8 cellular contexts compared by ENCODE assay signal in genomic region chr2:157839162-157839801, GRCh38. TPM values are rescaled to one million over a fixed set of nuclear protein-coding genes. Genes with fewer than 3 reads are reported as not detected.
DNase-seq lines count a peak whose midpoint lies in the region; ATAC-seq and TF ChIP-seq lines count a peak whose summit lies in the region.

No MANE protein-coding gene starts in this region.

- H2BK120ac ChIP-seq in H9 (ENCODE audit: low read depth, low read length, poor library complexity, severe bottlenecking), result no peak overlapping the region

- H4K8ac ChIP-seq in H9 (replicated peaks; ENCODE audit: insufficient read length, low read depth, low read length), result no peak overlapping the region

- no peak overlapping the region for H2BK5ac ChIP-seq in H9 (ENCODE audit: insufficient read length, low read length)

- H3K9me3 Mint-ChIP-seq in H9, result no peaks in the 10 kb centered on the region

- ATAC-seq in HG02884 (IDR thresholded peaks at IDR 0.05; ENCODE audit: unreplicated experiment), result no peak
- ATAC-seq in HG03097 (IDR thresholded peaks at IDR 0.05; ENCODE audit: low FRiP score, unreplicated experiment), result no peak

- H3K4me3 ChIP-seq in epithelial cell of esophagus (ENCODE audit: low read length), result no peak overlapping the region

- no peak overlapping the region for H4K5ac ChIP-seq in H9 (ENCODE audit: insufficient read length, low read depth, low read length)

- H3K23ac ChIP-seq in H9 (ENCODE audit: insufficient read length, low read depth, low read length), result no peak overlapping the region

- no peaks in the 10 kb centered on the region for H4K20me1 ChIP-seq in H9 (ENCODE audit: control insufficient read depth, insufficient read depth, insufficient read length)

- H3K4me1 Mint-ChIP-seq in H9, result peaks cover 63% of the 10 kb centered on the region in 2 experiments

- H3K4me1 ChIP-seq in H9 (ENCODE audit: insufficient read depth, low read length), result peaks cover 34% of the 10 kb centered on the region

- H3K18ac ChIP-seq in H9 (ENCODE audit: insufficient read length, low read depth, low read length), result no peak overlapping the region

- H3T11ph ChIP-seq in H9 (ENCODE audit: low read length), result no peak overlapping the region

- H2BK12ac ChIP-seq in H9 (ENCODE audit: insufficient read length, low read depth, low read length), result no peak overlapping the region

- H3K79me2 ChIP-seq in H9 (ENCODE audit: insufficient read depth, low read length), result no peaks in the 10 kb centered on the region; the same call in 1 of the 2 replicates

- no peak overlapping the region for H4K91ac ChIP-seq in H9 (ENCODE audit: insufficient read length, low read depth, low read length)

- no peak overlapping the region for H3K56ac ChIP-seq in H9 (ENCODE audit: insufficient read length, low read depth, low read length)

- no peaks in the 10 kb centered on the region for H3K27me3 ChIP-seq in H9 (ENCODE audit: insufficient read depth, low read length)

- H2BK20ac ChIP-seq in H9 (ENCODE audit: low read depth, low read length, poor library complexity, severe bottlenecking), result no peak overlapping the region

- no peak overlapping the region for H2AK5ac ChIP-seq in H9 (ENCODE audit: insufficient read length, low read length)

- peak overlapping the region in 2 of 3 experiments; percentile 87 to 91; a peak in 5 of 7 replicates for H3K27ac Mint-ChIP-seq in H9

- no peaks in the 10 kb centered on the region for H3K79me1 ChIP-seq in H9 (ENCODE audit: insufficient read depth, low read depth, low read length, poor library complexity, severe bottlenecking)

- no CpG with 5 or more reads among the region's 5 CpGs for WGBS in H9 (ENCODE audit: extremely low coverage, insufficient read length, low lambda C conversion rate)

- H3K9me3 ChIP-seq in H9 (ENCODE audit: control insufficient read depth, low read depth, low read length), result no peaks in the 10 kb centered on the region

- no peak overlapping the region for H2BK15ac ChIP-seq in H9 (ENCODE audit: low read depth, low read length)

- peak overlapping the region; percentile 2 for H3K4me2 ChIP-seq in H9 (ENCODE audit: insufficient read depth, insufficient read length, low read length)

- no peak for TF ChIP-seq CTCF in H9 (conservative IDR thresholded peaks at IDR 0.05)
- TF ChIP-seq CTCF in epithelial cell of esophagus (IDR thresholded peaks at IDR 0.05; ENCODE audit: insufficient read depth, low read depth, low read length, missing control alignments), result no peak

- no peaks in the 10 kb centered on the region for H3K36me3 Mint-ChIP-seq in H9 (ENCODE audit: insufficient read depth in 1 of 3, low read depth in 3 of 3)

- H3K23me2 ChIP-seq in H9 (ENCODE audit: insufficient read length, low read depth, low read length, poor library complexity, severe bottlenecking), result no peaks in the 10 kb centered on the region

- H3K9ac ChIP-seq in H9 (ENCODE audit: extremely low read depth, insufficient read length, low read length), result no peak overlapping the region

- no peak overlapping the region for H3K14ac ChIP-seq in H9 (ENCODE audit: insufficient read depth, low read length)

- H3K27me3 Mint-ChIP-seq in H9 (ENCODE audit: low read depth), result no peaks in the 10 kb centered on the region

- DNase-seq in H9 (peak; percentile 86), NCI-H69 (lab: John Stamatoyannopoulos, UW) (peak; percentile 96), epithelial cell of esophagus (ENCODE audit: low read depth) (peak; percentile 32), renal cortical epithelial cell (ENCODE audit: low read depth) (peak; percentile 49), hippocampal formation (lab: John Stamatoyannopoulos, UW) (no peak)
- no peak for DNase-seq in stimulated activated CD4-positive, alpha-beta T cell treated with anti-CD3 and anti-CD28 coated beads, Interleukin-2, amount 100 ng/mL, for 24 hours

- H3K4me3 Mint-ChIP-seq in H9, result peak overlapping the region; percentile 8 to 58; a peak in 3 of 5 replicates

- no peak overlapping the region for H3K27ac ChIP-seq in H9 (ENCODE audit: insufficient read length, low read depth, low read length)

- no peak overlapping the region for H2AFZ ChIP-seq in H9 (ENCODE audit: low read length)

- H3K4ac ChIP-seq in H9 (ENCODE audit: low read depth, low read length), result no peak overlapping the region

RNA-seq across cellular contexts. Expression of gene ACVR1, which starts 36.8 kb away (rescaled TPM):
- total RNA-seq in H9 (2021), result 21.2 and 25.1 TPM in 2 replicates
- 9.0 and 57.3 TPM in 2 replicates for total RNA-seq in renal cortical epithelial cell

Comparison
In these comparisons a context has a peak if more than half of its experiments do, and no peak if none do; other contexts are left out.
1. DNase-seq: peak in H9 (single experiment), NCI-H69 (single experiment), epithelial cell of esophagus (single experiment) and renal cortical epithelial cell (single experiment); none in stimulated activated CD4-positive, alpha-beta T cell treated with anti-CD3 and anti-CD28 coated beads, Interleukin-2, amount 100 ng/mL, for 24 hours (0 of 2) and hippocampal formation (0 of 2).